ENCODE assay signal across 12 cellular contexts in genomic region chr9:131421691-131422090, GRCh38. TPM values are rescaled to one million over a fixed set of nuclear protein-coding genes. Genes with fewer than 3 reads are reported as not detected.
A peak's percentile ranks its signal among the peaks of the same experiment; 100 is the strongest.
DNase-seq lines count a peak whose midpoint lies in the region; ATAC-seq and TF ChIP-seq lines count a peak whose summit lies in the region.
"Had no signal": no experiment of that assay in that cellular context is flagged by ENCODE, and none has a peak within 500 bp of the region (broad histone marks: within the 10 kb centered on the region; RNA-seq: fewer than 3 reads in every experiment).

No MANE protein-coding gene starts in this region.

- TF ChIP-seq POLR2A in upper lobe of left lung (IDR thresholded peaks at IDR 0.05) = no peak

- H3K27me3 ChIP-seq in Caco-2 (replicated peaks; ENCODE audit: control insufficient read depth, insufficient read depth, low read length) = no peaks in the 10 kb centered on the region
- H3K27me3 ChIP-seq in SJCRH30 = no peaks in the 10 kb centered on the region
- no peaks in the 10 kb centered on the region for H3K27me3 ChIP-seq in rectal smooth muscle tissue (ENCODE audit: control insufficient read depth, insufficient read depth, low read length)
- H3K27me3 ChIP-seq in upper lobe of left lung = no peaks in the 10 kb centered on the region
- H3K27me3 ChIP-seq: tibial nerve had no signal

- H3K4me1 ChIP-seq in Caco-2 (peaks cover 16% of the 10 kb centered on the region), SJCRH30 (peaks cover 68% of the 10 kb centered on the region), rectal smooth muscle tissue (ENCODE audit: control insufficient read depth, insufficient read depth, low read length) (peaks cover 46% of the 10 kb centered on the region), upper lobe of left lung (peaks cover 61 to 81% (median 66%) of the 10 kb centered on the region in 4 donors)

- peaks cover 83% of the 10 kb centered on the region for H3K36me3 Mint-ChIP-seq in Caco-2 (ENCODE audit: insufficient read depth, unreplicated experiment)

- H3K4me3 Mint-ChIP-seq in Caco-2 (ENCODE audit: unreplicated experiment) = no peak overlapping the region

- peak; percentile 5 for ATAC-seq in left ventricle myocardium superior
- ATAC-seq in HG02763 (IDR thresholded peaks at IDR 0.05; ENCODE audit: unreplicated experiment) = no peak
- ATAC-seq in upper lobe of left lung (ENCODE audit: low FRiP score in 2 of 2) = no peak

- CTCF ChIA-PET in Caco-2 (lab: Charles Lee) = no interaction called here

- POLR2A ChIA-PET in Caco-2 (lab: Charles Lee) = no interaction called here

- no peaks in the 10 kb centered on the region for H3K9me3 Mint-ChIP-seq in Caco-2 (ENCODE audit: unreplicated experiment)

- H3K4me3 ChIP-seq in Caco-2 (ENCODE audit: low read depth, low read length) (no peak overlapping the region), SJCRH30 (no peak overlapping the region), rectal smooth muscle tissue (ENCODE audit: low read length) (no peak overlapping the region), upper lobe of left lung (no peak overlapping the region)
- H3K4me3 ChIP-seq: tibial nerve had no signal

- intact Hi-C loops in Caco-2 (cut with micrococcal nuclease; ENCODE audit: unreplicated experiment) = no loop called here
- intact Hi-C loops in left ventricle myocardium superior (cut with micrococcal nuclease) = no loop called here

- no peak for TF ChIP-seq EP300 in upper lobe of left lung (IDR thresholded peaks at IDR 0.05)

- peaks cover 45% of the 10 kb centered on the region for H3K4me1 Mint-ChIP-seq in Caco-2 (ENCODE audit: low read depth, unreplicated experiment)

- 88 to 92% methylated on average over 8 of the region's 8 CpGs for WGBS in upper lobe of left lung, 2 donors

- DNase-seq in Caco-2 (no peak), SJCRH30 (peak; percentile 61 to 71), left ventricle myocardium superior (no peak), upper lobe of left lung (no peak), MV-4-11 (lab: John Stamatoyannopoulos, UW) (no peak)
- DNase-seq: activated CD4-positive, CD25-positive, alpha-beta regulatory T cell; activated naive CD4-positive, alpha-beta T cell treated with anti-CD3 and anti-CD28 coated beads, Interleukin-2, amount 50 U/mL, for 16 hours; KBM-7; NCI-H2107 had no signal

- H3K9ac ChIP-seq in rectal smooth muscle tissue (ENCODE audit: low read length) = no peak overlapping the region

- H3K27ac ChIP-seq in SJCRH30 = peak overlapping the region; percentile 69
- H3K27ac ChIP-seq in rectal smooth muscle tissue (ENCODE audit: low read depth, low read length) = peak overlapping the region; percentile 63
- H3K27ac ChIP-seq in upper lobe of left lung = peak overlapping the region in 2 of 4 donors; percentile 47 to 84

- no peaks in the 10 kb centered on the region for H3K27me3 Mint-ChIP-seq in Caco-2 (ENCODE audit: insufficient read depth, unreplicated experiment)

- H3K36me3 ChIP-seq in Caco-2 (ENCODE audit: control insufficient read depth, insufficient read depth, low read length) = peaks cover 1% of the 10 kb centered on the region
- peaks cover 18% of the 10 kb centered on the region for H3K36me3 ChIP-seq in SJCRH30
- no peaks in the 10 kb centered on the region for H3K36me3 ChIP-seq in rectal smooth muscle tissue (ENCODE audit: control insufficient read depth, insufficient read depth, low read length)
- H3K36me3 ChIP-seq in upper lobe of left lung = peaks cover 0 to 3% (median 0%) of the 10 kb centered on the region in 4 donors

- H3K9me3 ChIP-seq in Caco-2 (no peaks in the 10 kb centered on the region), SJCRH30 (replicated peaks) (no peaks in the 10 kb centered on the region), upper lobe of left lung (no peaks in the 10 kb centered on the region)
- H3K9me3 ChIP-seq: tibial nerve had no signal

- H3K27ac Mint-ChIP-seq in Caco-2 (ENCODE audit: unreplicated experiment) = peak overlapping the region; percentile 31

- BruUV-seq in Caco-2 (replicated peaks; lab: Mats Ljungman, UMichigan) = no TSS peak

- no peak for TF ChIP-seq CTCF in Caco-2 (IDR thresholded peaks at IDR 0.05; ENCODE audit: insufficient read depth in 1 of 2, low read depth in 1 of 2, low read length in 1 of 2, severe bottlenecking in 1 of 2, unreplicated experiment in 1 of 2)
- TF ChIP-seq CTCF in upper lobe of left lung (IDR thresholded peaks at IDR 0.05) = no peak

RNA-seq across cellular contexts. Expression of gene PRRC2B, which starts 27.8 kb away (rescaled TPM):
- total RNA-seq in Caco-2 (2022) = 219 and 235 TPM in 2 replicates
- total RNA-seq in SJCRH30 (2014; rRNA removed; shearing (Covaris generic)) = 173 and 185 TPM in 2 replicates
- 144 TPM for total RNA-seq in left ventricle myocardium superior
- total RNA-seq in upper lobe of left lung = 100 to 1,000 TPM; 114 to 348 (median 186) TPM

Comparison
In these comparisons a context has a peak if more than half of its experiments do, and no peak if none do; other contexts are left out.
1. DNase-seq: peak in SJCRH30 (2 of 2); none in Caco-2 (0 of 2), left ventricle myocardium superior (single experiment), upper lobe of left lung (0 of 2) and MV-4-11 (single experiment).